29 cellular contexts compared by ENCODE assay signal in genomic region chr3:165885558-165886270, GRCh38. TPM values are rescaled to one million over a fixed set of nuclear protein-coding genes. Genes with fewer than 3 reads are reported as not detected.
"Had no signal": no experiment of that assay in that cellular context is flagged by ENCODE, and none has a peak within 500 bp of the region (broad histone marks: within the 10 kb centered on the region; RNA-seq: fewer than 3 reads in every experiment).

No MANE protein-coding gene starts in this region.

- H3K9me3 Mint-ChIP-seq: activated CD4-positive, alpha-beta memory T cell treated with anti-CD3 and anti-CD28 coated beads, Interleukin-2, amount 10 ng/mL, durations not matched to agents 7 days and 5 days; activated CD4-positive, alpha-beta T cell treated with anti-CD3 and anti-CD28 coated beads, Interleukin-2, amount 10 ng/mL, durations not matched to agents 24 days and 14 days; nephron; stimulated activated naive CD8-positive, alpha-beta T cell treated with anti-CD3 and anti-CD28 coated beads, Interleukin-15, Interleukin-2, amounts not matched to agents 100 ng/mL and 50 ng/mL, for 24 hours had no signal

- H3K4me3 Mint-ChIP-seq: activated CD4-positive, alpha-beta memory T cell treated with anti-CD3 and anti-CD28 coated beads, Interleukin-2, amount 10 ng/mL, durations not matched to agents 7 days and 5 days; activated CD4-positive, alpha-beta T cell treated with anti-CD3 and anti-CD28 coated beads, Interleukin-2, amount 10 ng/mL, durations not matched to agents 24 days and 14 days; activated T-cell treated with anti-CD3 and anti-CD28 coated beads, Interleukin-2, amount 50 U/mL, for 72 hours; nephron; stimulated activated effector memory CD8-positive, alpha-beta T cell treated with anti-CD3 and anti-CD28 coated beads, Interleukin-12 subunit alpha, Interleukin-12 subunit beta, amount 100 ng/mL, for 72 hours; stimulated activated naive CD8-positive, alpha-beta T cell treated with anti-CD3 and anti-CD28 coated beads, Interleukin-15, Interleukin-2, amounts not matched to agents 100 ng/mL and 50 ng/mL, for 24 hours had no signal

- H3K27me3 ChIP-seq: breast epithelium, heart left ventricle, pancreas had no signal

- ATAC-seq: activated naive CD4-positive, alpha-beta T cell treated with anti-CD3 and anti-CD28 coated beads, Interleukin-2, amount 50 U/mL, for 72 hours; activated T-cell treated with anti-CD3 and anti-CD28 coated beads, Interleukin-2, amount 50 U/mL, for 72 hours; esophagus mucosa; heart left ventricle; pancreas; sciatic nerve; stimulated activated effector memory CD8-positive, alpha-beta T cell treated with anti-CD3 and anti-CD28 coated beads, Interleukin-12 subunit alpha, Interleukin-12 subunit beta, amount 100 ng/mL, for 72 hours had no signal

- DNase-seq: activated CD4-positive, alpha-beta memory T cell treated with anti-CD3 and anti-CD28 coated beads, Interleukin-2, amount 10 ng/mL, durations not matched to agents 7 days and 5 days; activated CD4-positive, alpha-beta T cell treated with anti-CD3 and anti-CD28 coated beads, Interleukin-2, amount 10 ng/mL, durations not matched to agents 24 days and 14 days; activated CD4-positive, CD25-positive, alpha-beta regulatory T cell treated with anti-CD3 and anti-CD28 coated beads, Interleukin-2, amount 50 U/mL, for 72 hours; activated naive CD4-positive, alpha-beta T cell; activated T-cell treated with anti-CD3 and anti-CD28 coated beads, Interleukin-2, amount 50 U/mL, for 72 hours; central memory CD4-positive, alpha-beta T cell; foreskin fibroblast; heart left ventricle; hypothalamus; islet precursor cell; left ventricle myocardium inferior; pancreas; retina; stimulated activated CD4-positive, alpha-beta T cell treated with anti-CD3 and anti-CD28 coated beads, Interleukin-12 subunit alpha, Interleukin-12 subunit beta, amount 100 ng/mL, for 4 hours; stimulated activated CD4-positive, alpha-beta T cell treated with anti-CD3 and anti-CD28 coated beads, Interleukin-4, amount 100 ng/mL, for 24 hours; T1000; trophoblast cell; WERI-Rb-1 had no signal

- H3K36me3 Mint-ChIP-seq: activated naive CD4-positive, alpha-beta T cell treated with anti-CD3 and anti-CD28 coated beads, Interleukin-2, amount 50 U/mL, for 72 hours; stimulated activated effector memory CD8-positive, alpha-beta T cell treated with anti-CD3 and anti-CD28 coated beads, Interleukin-12 subunit alpha, Interleukin-12 subunit beta, amount 100 ng/mL, for 72 hours had no signal

- H3K27me3 Mint-ChIP-seq: activated CD4-positive, alpha-beta memory T cell treated with anti-CD3 and anti-CD28 coated beads, Interleukin-2, amount 10 ng/mL, durations not matched to agents 7 days and 5 days; activated CD4-positive, alpha-beta T cell treated with anti-CD3 and anti-CD28 coated beads, Interleukin-2, amount 10 ng/mL, durations not matched to agents 24 days and 14 days; stimulated activated naive CD8-positive, alpha-beta T cell treated with anti-CD3 and anti-CD28 coated beads, Interleukin-15, Interleukin-2, amounts not matched to agents 100 ng/mL and 50 ng/mL, for 24 hours had no signal

- H3K27ac ChIP-seq: breast epithelium, heart left ventricle, left ventricle myocardium inferior, pancreas, prostate gland, skin epidermis, thoracic aorta, WERI-Rb-1 had no signal

- H3K4me3 ChIP-seq: breast epithelium, heart left ventricle, left ventricle myocardium inferior, lung, pancreas, prostate gland, skin epidermis, thoracic aorta had no signal

- H3K36me3 ChIP-seq: breast epithelium, heart left ventricle, left ventricle myocardium inferior, pancreas, prostate gland, thoracic aorta, WERI-Rb-1 had no signal

- H3K9me3 ChIP-seq: breast epithelium, heart left ventricle, left ventricle myocardium inferior, pancreas, prostate gland, thoracic aorta had no signal

- H3K4me1 ChIP-seq: breast epithelium, heart left ventricle, left ventricle myocardium inferior, pancreas, prostate gland had no signal

- H3K27ac Mint-ChIP-seq: activated CD4-positive, alpha-beta memory T cell treated with anti-CD3 and anti-CD28 coated beads, Interleukin-2, amount 10 ng/mL, durations not matched to agents 7 days and 5 days; activated CD4-positive, alpha-beta T cell treated with anti-CD3 and anti-CD28 coated beads, Interleukin-2, amount 10 ng/mL, durations not matched to agents 24 days and 14 days; activated naive CD4-positive, alpha-beta T cell treated with anti-CD3 and anti-CD28 coated beads, Interleukin-2, amount 50 U/mL, for 72 hours; activated T-cell treated with anti-CD3 and anti-CD28 coated beads, Interleukin-2, amount 50 U/mL, for 72 hours; nephron; stimulated activated effector memory CD8-positive, alpha-beta T cell treated with anti-CD3 and anti-CD28 coated beads, Interleukin-12 subunit alpha, Interleukin-12 subunit beta, amount 100 ng/mL, for 72 hours; stimulated activated naive CD8-positive, alpha-beta T cell treated with anti-CD3 and anti-CD28 coated beads, Interleukin-15, Interleukin-2, amounts not matched to agents 100 ng/mL and 50 ng/mL, for 24 hours had no signal

- H3K4me1 Mint-ChIP-seq: activated CD4-positive, alpha-beta memory T cell treated with anti-CD3 and anti-CD28 coated beads, Interleukin-2, amount 10 ng/mL, durations not matched to agents 7 days and 5 days; activated CD4-positive, alpha-beta T cell treated with anti-CD3 and anti-CD28 coated beads, Interleukin-2, amount 10 ng/mL, durations not matched to agents 24 days and 14 days; nephron; stimulated activated effector memory CD8-positive, alpha-beta T cell treated with anti-CD3 and anti-CD28 coated beads, Interleukin-12 subunit alpha, Interleukin-12 subunit beta, amount 100 ng/mL, for 72 hours had no signal

RNA-seq across cellular contexts. Expression of gene BCHE, which starts 48.5 kb away (rescaled TPM):
- total RNA-seq: activated CD4-positive, alpha-beta memory T cell treated with anti-CD3 and anti-CD28 coated beads, Interleukin-2, amount 10 ng/mL, durations not matched to agents 7 days and 5 days; activated CD4-positive, alpha-beta T cell treated with anti-CD3 and anti-CD28 coated beads, Interleukin-2, amount 10 ng/mL, durations not matched to agents 24 days and 14 days; activated naive CD4-positive, alpha-beta T cell treated with anti-CD3 and anti-CD28 coated beads, Interleukin-2, amount 50 U/mL, for 72 hours; activated T-cell treated with anti-CD3 and anti-CD28 coated beads, Interleukin-2, amount 50 U/mL, for 72 hours had no signal
